17 cellular contexts compared by ENCODE assay signal in genomic region chr12:49223590-49224369, GRCh38. TPM values are rescaled to one million over a fixed set of nuclear protein-coding genes. Genes with fewer than 3 reads are reported as not detected.
DNase-seq lines count a peak whose midpoint lies in the region; TF ChIP-seq lines count a peak whose summit lies in the region.
"Had no signal": no experiment of that assay in that cellular context is flagged by ENCODE, and none has a peak within 500 bp of the region (broad histone marks: within the 10 kb centered on the region; RNA-seq: fewer than 3 reads in every experiment).

No MANE protein-coding gene starts in this region.

- POLR2A ChIA-PET in HEK293 (lab: Yijun Ruan, JAX): interaction anchor here (0.6 to 5.9 kb wide), 4 partner anchors 24 to 93 kb away, joined by 4 to 27 read pairs (median 6); partner anchors contain the start of genes TUBA1A and TUBA1B

- no peak for TF ChIP-seq POLR2A in lower leg skin (IDR thresholded peaks at IDR 0.05)

- CTCF ChIA-PET in HEK293 (lab: Yijun Ruan, JAX): interaction anchor here (1.1 to 4.8 kb wide), 5 partner anchors 9 to 160 kb away, joined by 3 to 24 read pairs (median 9); partner anchors contain the start of gene TUBA1B

- H3K36me3 Mint-ChIP-seq in glutamatergic neuron (ENCODE audit: unreplicated experiment): no peaks in the 10 kb centered on the region
- H3K36me3 Mint-ChIP-seq: naive thymus-derived CD4-positive, alpha-beta T cell; WTC11 had no signal

- H3K27me3 Mint-ChIP-seq in glutamatergic neuron (ENCODE audit: unreplicated experiment): peaks cover 2% of the 10 kb centered on the region
- H3K27me3 Mint-ChIP-seq: activated T-helper 17 cell treated with anti-CD3 and anti-CD28 coated beads, Interleukin-2, amount 50 U/mL, for 72 hours had no signal

- H3K4me3 ChIP-seq in HEK293 (ENCODE audit: low read depth, low read length) (no peak overlapping the region), SJSA1 (no peak overlapping the region), skeletal muscle tissue (ENCODE audit: low read length in 3 of 3) (no peak overlapping the region), lower leg skin (ENCODE audit: low read depth, poor library complexity, severe bottlenecking) (no peak overlapping the region)
- H3K4me3 ChIP-seq: MG63, testis had no signal

- WGBS in lower leg skin, 2 donors: 88 to 94% methylated on average over 3 of the region's 3 CpGs

- H3K4me1 Mint-ChIP-seq in glutamatergic neuron (ENCODE audit: low read depth, unreplicated experiment): peaks cover 13% of the 10 kb centered on the region
- H3K4me1 Mint-ChIP-seq: activated T-helper 17 cell treated with anti-CD3 and anti-CD28 coated beads, Interleukin-2, amount 50 U/mL, for 72 hours; WTC11 had no signal

- H3K36me3 ChIP-seq in HEK293 (ENCODE audit: control insufficient read depth in 2 of 2, insufficient read depth in 1 of 2, low read length in 2 of 2) (no peaks in the 10 kb centered on the region), SJSA1 (no peaks in the 10 kb centered on the region), skeletal muscle tissue (ENCODE audit: control insufficient read depth in 3 of 3, insufficient read depth in 3 of 3, low read length in 3 of 3) (no peaks in the 10 kb centered on the region)
- H3K36me3 ChIP-seq: MG63 had no signal

- H3K27ac Mint-ChIP-seq in glutamatergic neuron (ENCODE audit: unreplicated experiment): peak overlapping the region; percentile 2
- H3K27ac Mint-ChIP-seq: activated T-helper 17 cell treated with anti-CD3 and anti-CD28 coated beads, Interleukin-2, amount 50 U/mL, for 72 hours; WTC11 had no signal

- peaks cover 2% of the 10 kb centered on the region for H3K9me3 Mint-ChIP-seq in glutamatergic neuron (ENCODE audit: unreplicated experiment)
- H3K9me3 Mint-ChIP-seq: activated T-helper 17 cell treated with anti-CD3 and anti-CD28 coated beads, Interleukin-2, amount 50 U/mL, for 72 hours; naive thymus-derived CD4-positive, alpha-beta T cell; WTC11 had no signal

- H3K9me3 ChIP-seq in HEK293 (ENCODE audit: control insufficient read depth, insufficient read depth, low read depth, low read length): no peaks in the 10 kb centered on the region
- H3K9me3 ChIP-seq in SJSA1 (replicated peaks): no peaks in the 10 kb centered on the region
- H3K9me3 ChIP-seq in skeletal muscle tissue (ENCODE audit: control insufficient read depth in 3 of 3, low read length in 3 of 3): no peaks in the 10 kb centered on the region
- H3K9me3 ChIP-seq: MG63, testis had no signal

- intact Hi-C loops in lower leg skin (cut with DNase I; ENCODE audit: low total_unique reads): no loop called here

- H3K27me3 ChIP-seq in SJSA1 (replicated peaks) (no peaks in the 10 kb centered on the region), skeletal muscle tissue (ENCODE audit: control insufficient read depth in 3 of 3, insufficient read depth in 3 of 3, low read length in 3 of 3) (no peaks in the 10 kb centered on the region)
- H3K27me3 ChIP-seq: MG63, testis had no signal

- H3K9ac ChIP-seq in skeletal muscle tissue (ENCODE audit: low read depth in 1 of 3, low read length in 3 of 3): no peak overlapping the region

- no peak for DNase-seq in SJSA1 (ENCODE audit: low read depth in 1 of 2, low spot score in 2 of 2)
- no peak for DNase-seq in glutamatergic neuron
- no peak for DNase-seq in lower leg skin (ENCODE audit: low spot score in 2 of 2)
- DNase-seq in germinal center (ENCODE audit: low spot score): no peak
- DNase-seq in GF-D8 (lab: John Stamatoyannopoulos, UW): no peak
- no peak for DNase-seq in GM10266 (ENCODE audit: extremely low spot score)
- DNase-seq: foreskin fibroblast; MG63; naive thymus-derived CD4-positive, alpha-beta T cell; NCI-H2081 treated with DMSO at 0.1 percent for 48 hours; NCI-H69; T-helper 1 cell; testis had no signal

- no peak overlapping the region for H3K4me3 Mint-ChIP-seq in glutamatergic neuron (ENCODE audit: unreplicated experiment)
- H3K4me3 Mint-ChIP-seq: activated T-helper 17 cell treated with anti-CD3 and anti-CD28 coated beads, Interleukin-2, amount 50 U/mL, for 72 hours; naive thymus-derived CD4-positive, alpha-beta T cell; WTC11 had no signal

- H3K4me1 ChIP-seq in HEK293 (ENCODE audit: control insufficient read depth, insufficient read depth, low read length): no peaks in the 10 kb centered on the region
- peaks cover 12% of the 10 kb centered on the region for H3K4me1 ChIP-seq in SJSA1 (replicated peaks)
- no peaks in the 10 kb centered on the region for H3K4me1 ChIP-seq in skeletal muscle tissue (ENCODE audit: control insufficient read depth in 3 of 3, insufficient read depth in 3 of 3, low read length in 3 of 3)

- TF ChIP-seq CTCF in HEK293 (tag by site-specific recombination; IDR thresholded peaks at IDR 0.05) (no peak), glutamatergic neuron (IDR thresholded peaks at IDR 0.05; ENCODE audit: partially characterized antibody, unreplicated experiment) (no peak), lower leg skin (IDR thresholded peaks at IDR 0.05) (no peak), GM10266 (IDR thresholded peaks at IDR 0.05; ENCODE audit: control insufficient read depth, insufficient read depth, low read depth, missing control alignments) (no peak)

- no peak overlapping the region for H3K27ac ChIP-seq in HEK293 (ENCODE audit: extremely low read depth, low read depth, low read length)
- peak overlapping the region; percentile 86; the same call in 1 of the 2 replicates for H3K27ac ChIP-seq in SJSA1
- peak overlapping the region; percentile 84 for H3K27ac ChIP-seq in skeletal muscle tissue (ENCODE audit: low read depth, low read length)

TF ChIP-seq in HEK293, 187 proteins besides CTCF, POLR2A, EP300 and RAD21:
- TF ChIP-seq ZSCAN16 (tag by site-specific recombination; IDR thresholded peaks at IDR 0.05) (no peak), ZNF121 (tag by site-specific recombination; IDR thresholded peaks at IDR 0.05) (0 out of 2 replicates have a peak, but pooled peaks have one; percentile 11), ZBTB11 (tag by site-specific recombination; conservative IDR thresholded peaks at IDR 0.05; ENCODE audit: low read depth) (no peak)

RNA-seq across cellular contexts. Expression of gene TUBA1A, which starts 34.9 kb away (rescaled TPM):
- total RNA-seq in SJSA1 (2014; rRNA removed; shearing (Covaris generic)): 335 and 444 TPM in 2 replicates
- total RNA-seq in glutamatergic neuron (ENCODE audit: unreplicated experiment): 7,184 TPM
- 942 TPM for total RNA-seq in skeletal muscle tissue
- 100 to 1,000 TPM in 2 of 4 donors, 10 to 100 TPM in 2; 68.0 to 137 (median 108) TPM for total RNA-seq in lower leg skin

RNA-seq across cellular contexts. Expression of gene TUBA1C, which starts 41.1 kb away (rescaled TPM):
- 936 and 1,296 TPM in 2 replicates for total RNA-seq in SJSA1 (2014; rRNA removed; shearing (Covaris generic))
- 66.7 TPM for total RNA-seq in glutamatergic neuron (ENCODE audit: unreplicated experiment)
- total RNA-seq in skeletal muscle tissue: 34.4 TPM
- 100 to 1,000 TPM; 211 to 475 (median 280) TPM for total RNA-seq in lower leg skin
